30 cellular contexts compared by ENCODE assay signal in genomic region chr15:70471517-70471916, GRCh38.
"Had no signal": no experiment of that assay in that cellular context is flagged by ENCODE, and none has a peak within 500 bp of the region (broad histone marks: within the 10 kb centered on the region; RNA-seq: fewer than 3 reads in every experiment).

No MANE protein-coding gene starts in this region.

- H3K9me3 ChIP-seq: left ventricle myocardium inferior, neutrophil, right atrium auricular region, suprapubic skin, thoracic aorta, tibial artery, upper lobe of right lung had no signal

- H3K79me2 ChIP-seq: parathyroid adenoma had no signal

- H3K4me1 ChIP-seq: parathyroid adenoma had no signal

- ATAC-seq: natural killer cell, sciatic nerve, upper lobe of right lung had no signal

- H3K36me3 ChIP-seq: left ventricle myocardium inferior, neural progenitor cell, neutrophil, right atrium auricular region, suprapubic skin, thoracic aorta, tibial artery, upper lobe of right lung had no signal

- H3K27ac ChIP-seq: left ventricle myocardium inferior, neural progenitor cell, neutrophil, parathyroid adenoma, right atrium auricular region, skin epidermis, suprapubic skin, thoracic aorta, tibial artery, upper lobe of right lung had no signal

- H3K27ac Mint-ChIP-seq: immature natural killer cell; mesothelial cell of epicardium; natural killer cell; nephron progenitor cell; progenitor cell of endocrine pancreas; stimulated activated naive B cell treated with anti-CD40 and anti-IgM and Interleukin-4, amounts not matched to agents 10 μg/mL and 1 μg/mL and 100 μg/mL, for 72 hours; stimulated activated naive CD8-positive, alpha-beta T cell treated with anti-CD3 and anti-CD28 coated beads, Interleukin-15, Interleukin-2, amounts not matched to agents 100 ng/mL and 50 ng/mL, for 24 hours had no signal

- DNase-seq: hypothalamus; immature natural killer cell; kidney; left ventricle myocardium inferior; mesendoderm; naive B cell; natural killer cell; nephron progenitor cell; occipital lobe; stimulated activated CD4-positive, alpha-beta T cell treated with anti-CD3 and anti-CD28 coated beads, Interleukin-12 subunit alpha, Interleukin-12 subunit beta, amount 100 ng/mL, for 4 hours; stimulated activated CD4-positive, alpha-beta T cell treated with anti-CD3 and anti-CD28 coated beads, Interleukin-15, amount 100 ng/mL, for 24 hours; stimulated activated CD4-positive, alpha-beta T cell treated with anti-CD3 and anti-CD28 coated beads, Interleukin-2, amount 100 ng/mL, for 24 hours; stimulated activated CD4-positive, alpha-beta T cell treated with anti-CD3 and anti-CD28 coated beads, Interleukin-4, amount 100 ng/mL, for 1 hour; stimulated activated naive B cell treated with anti-CD40 and anti-IgM and Interleukin-4, amounts not matched to agents 10 μg/mL and 1 μg/mL and 100 μg/mL, for 72 hours; tibial artery; upper lobe of right lung had no signal

- H3K4me3 Mint-ChIP-seq: immature natural killer cell; mesothelial cell of epicardium; natural killer cell; nephron progenitor cell; neural progenitor cell; stimulated activated naive B cell treated with anti-CD40 and anti-IgM and Interleukin-4, amounts not matched to agents 10 μg/mL and 1 μg/mL and 100 μg/mL, for 72 hours; stimulated activated naive CD8-positive, alpha-beta T cell treated with anti-CD3 and anti-CD28 coated beads, Interleukin-15, Interleukin-2, amounts not matched to agents 100 ng/mL and 50 ng/mL, for 24 hours had no signal

- FAIRE-seq: islet of Langerhans, kidney, urothelium cell line had no signal

- H3K36me3 Mint-ChIP-seq: immature natural killer cell; mesothelial cell of epicardium; natural killer cell; neural progenitor cell; stimulated activated naive B cell treated with anti-CD40 and anti-IgM and Interleukin-4, amounts not matched to agents 10 μg/mL and 1 μg/mL and 100 μg/mL, for 72 hours had no signal

- H3K4me3 ChIP-seq: left ventricle myocardium inferior, lung, neural progenitor cell, right atrium auricular region, skin epidermis, suprapubic skin, thoracic aorta, tibial artery, upper lobe of right lung had no signal

- H2AFZ ChIP-seq: neural progenitor cell, parathyroid adenoma had no signal

- H3K4me2 ChIP-seq: neural progenitor cell had no signal

- H3K27me3 ChIP-seq: neural progenitor cell, right atrium auricular region, tibial artery, upper lobe of right lung had no signal

- H3K9me3 Mint-ChIP-seq: mesothelial cell of epicardium; natural killer cell; nephron progenitor cell; neural progenitor cell; stimulated activated naive CD8-positive, alpha-beta T cell treated with anti-CD3 and anti-CD28 coated beads, Interleukin-15, Interleukin-2, amounts not matched to agents 100 ng/mL and 50 ng/mL, for 24 hours had no signal
